In the genomic region with DNA sequence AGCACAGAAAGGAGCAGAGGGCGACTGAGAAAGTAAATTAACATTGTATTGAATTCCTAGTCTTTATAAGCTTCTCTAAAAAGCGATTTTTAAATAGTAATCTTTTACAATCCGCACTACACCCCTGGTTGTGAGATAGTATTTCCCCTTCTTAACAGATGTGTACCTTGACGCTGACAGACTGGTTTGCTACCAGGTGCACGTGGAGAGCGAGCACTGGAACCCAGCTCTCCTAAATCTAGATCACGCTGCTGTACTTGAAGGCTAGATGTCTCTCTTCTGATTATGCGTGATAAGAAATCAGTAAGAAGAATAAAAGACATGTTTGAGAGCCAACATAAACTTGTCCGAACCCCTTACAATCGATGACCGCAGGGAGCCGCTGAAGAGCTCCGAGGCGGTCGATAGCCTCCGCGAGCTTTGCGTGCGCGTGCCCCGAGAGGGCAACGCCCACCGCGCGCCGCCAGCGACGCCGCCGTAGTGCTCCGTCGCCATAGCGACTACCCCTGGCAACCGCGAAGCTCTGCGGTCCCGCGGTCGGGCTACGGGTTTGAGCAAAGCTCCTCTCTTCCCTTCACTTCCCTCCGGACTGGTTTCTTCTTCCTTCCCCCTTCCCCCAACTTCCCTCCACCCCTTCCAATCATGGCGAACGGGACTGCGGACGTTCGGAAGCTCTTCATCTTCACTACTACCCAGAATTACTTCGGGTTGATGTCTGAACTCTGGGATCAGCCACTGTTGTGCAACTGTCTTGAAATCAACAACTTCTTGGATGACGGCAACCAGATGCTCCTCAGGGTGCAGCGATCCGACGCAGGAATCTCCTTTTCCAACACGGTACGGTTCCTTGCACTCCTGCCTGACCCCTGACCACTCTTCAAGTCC, we compare ENCODE assay signal across 8 cellular contexts. TPM values are rescaled to one million over a fixed set of nuclear protein-coding genes. Genes with fewer than 3 reads are reported as not detected.
DNase-seq lines count a peak whose midpoint lies in the region.

A gene with protein sequence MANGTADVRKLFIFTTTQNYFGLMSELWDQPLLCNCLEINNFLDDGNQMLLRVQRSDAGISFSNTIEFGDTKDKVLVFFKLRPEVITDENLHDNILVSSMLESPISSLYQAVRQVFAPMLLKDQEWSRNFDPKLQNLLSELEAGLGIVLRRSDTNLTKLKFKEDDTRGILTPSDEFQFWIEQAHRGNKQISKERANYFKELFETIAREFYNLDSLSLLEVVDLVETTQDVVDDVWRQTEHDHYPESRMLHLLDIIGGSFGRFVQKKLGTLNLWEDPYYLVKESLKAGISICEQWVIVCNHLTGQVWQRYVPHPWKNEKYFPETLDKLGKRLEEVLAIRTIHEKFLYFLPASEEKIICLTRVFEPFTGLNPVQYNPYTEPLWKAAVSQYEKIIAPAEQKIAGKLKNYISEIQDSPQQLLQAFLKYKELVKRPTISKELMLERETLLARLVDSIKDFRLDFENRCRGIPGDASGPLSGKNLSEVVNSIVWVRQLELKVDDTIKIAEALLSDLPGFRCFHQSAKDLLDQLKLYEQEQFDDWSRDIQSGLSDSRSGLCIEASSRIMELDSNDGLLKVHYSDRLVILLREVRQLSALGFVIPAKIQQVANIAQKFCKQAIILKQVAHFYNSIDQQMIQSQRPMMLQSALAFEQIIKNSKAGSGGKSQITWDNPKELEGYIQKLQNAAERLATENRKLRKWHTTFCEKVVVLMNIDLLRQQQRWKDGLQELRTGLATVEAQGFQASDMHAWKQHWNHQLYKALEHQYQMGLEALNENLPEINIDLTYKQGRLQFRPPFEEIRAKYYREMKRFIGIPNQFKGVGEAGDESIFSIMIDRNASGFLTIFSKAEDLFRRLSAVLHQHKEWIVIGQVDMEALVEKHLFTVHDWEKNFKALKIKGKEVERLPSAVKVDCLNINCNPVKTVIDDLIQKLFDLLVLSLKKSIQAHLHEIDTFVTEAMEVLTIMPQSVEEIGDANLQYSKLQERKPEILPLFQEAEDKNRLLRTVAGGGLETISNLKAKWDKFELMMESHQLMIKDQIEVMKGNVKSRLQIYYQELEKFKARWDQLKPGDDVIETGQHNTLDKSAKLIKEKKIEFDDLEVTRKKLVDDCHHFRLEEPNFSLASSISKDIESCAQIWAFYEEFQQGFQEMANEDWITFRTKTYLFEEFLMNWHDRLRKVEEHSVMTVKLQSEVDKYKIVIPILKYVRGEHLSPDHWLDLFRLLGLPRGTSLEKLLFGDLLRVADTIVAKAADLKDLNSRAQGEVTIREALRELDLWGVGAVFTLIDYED (N-terminal part only) (plus strand): TSS at position 494 of the 885 bp plus-strand sequence. CDS start 149 bp downstream, at position 643.

- H3K27me3 ChIP-seq in HAP-1 (ENCODE audit: low read depth) (no peaks in the 10 kb centered on the region), SJCRH30 (no peaks in the 10 kb centered on the region)

- H3K4me3 ChIP-seq in HAP-1: peak within 1 kb of the TSS; percentile 61
- H3K4me3 ChIP-seq in SJCRH30: peak within 1 kb of the TSS; percentile 79

- peak within 1 kb of the TSS; percentile 36 for H3K27ac ChIP-seq in SJCRH30

- H3K9me3 ChIP-seq in HAP-1: no peaks in the 10 kb centered on the region
- H3K9me3 ChIP-seq in SJCRH30 (replicated peaks): no peaks in the 10 kb centered on the region

- H3K36me3 ChIP-seq in HAP-1 (replicated peaks) (no peaks in the 10 kb centered on the region), SJCRH30 (no peaks in the 10 kb centered on the region)

- H3K4me1 ChIP-seq in HAP-1: peaks cover 11% of the 10 kb centered on the region
- peaks cover 6% of the 10 kb centered on the region; the same call in 1 of the 2 replicates for H3K4me1 ChIP-seq in SJCRH30

- DNase-seq in G401 (ENCODE audit: low spot score) (peak; percentile 87), HAP-1 (ENCODE audit: low spot score in 2 of 2) (peak; percentile 87 to 93), M059J (ENCODE audit: low read depth) (peak; percentile 92), SJCRH30 (peak; percentile 82 to 84), globus pallidus (ENCODE audit: low spot score) (peak; percentile 86), occipital lobe (lab: John Stamatoyannopoulos, UW) (peak; percentile 74), superior temporal gyrus (ENCODE audit: extremely low spot score) (peak; percentile 88)
- DNase-seq in activated naive CD4-positive, alpha-beta T cell (lab: John Stamatoyannopoulos, UW): peak; percentile 60 to 82 (median 70)

- in situ Hi-C loops in G401 (cut with HindIII; ENCODE audit: low sequenced_read_pairs): no loop called here
- in situ Hi-C loops in HAP-1 (cut with MboI; ENCODE audit: low sequenced_read_pairs): no loop called here

RNA-seq across cellular contexts. Expression of the gene that starts here (rescaled TPM):
- total RNA-seq in G401 (2014; rRNA removed; shearing (Covaris generic)): 19.5 and 47.8 TPM in 2 replicates
- total RNA-seq in M059J (2014; rRNA removed; shearing (Covaris generic)): 7.3 and 9.3 TPM in 2 replicates
- 12.2 and 13.9 TPM in 2 replicates for total RNA-seq in SJCRH30 (2014; rRNA removed; shearing (Covaris generic))
- total RNA-seq in occipital lobe: 94.1 TPM

Comparison
In these comparisons a context has a peak if more than half of its experiments do, and no peak if none do; other contexts are left out.
1. Peak in every context shown above with its lines: DNase-seq, H3K4me3 ChIP-seq and H3K27ac ChIP-seq.